ENCODE assay signal across 8 cellular contexts in genomic region chr6:148745926-148746325, GRCh38. TPM values are rescaled to one million over a fixed set of nuclear protein-coding genes. Genes with fewer than 3 reads are reported as not detected.
DNase-seq lines count a peak whose midpoint lies in the region; ATAC-seq, FAIRE-seq and TF ChIP-seq lines count a peak whose summit lies in the region.

No MANE protein-coding gene starts in this region.

- 24% methylated on average over 6 of the region's 6 CpGs; no CpG with 5 or more reads in 1 of the 2 experiments for WGBS in H1 (ENCODE audit: extremely low coverage in 1 of 2, insufficient coverage in 1 of 2, insufficient read length in 1 of 2, insufficient replicate concordance in 2 of 2, low coverage in 1 of 2, low lambda C conversion rate in 2 of 2, missing lambda C conversion rate in 1 of 2), 2 experiments
- whole genome bisulfite sequencing in neuronal stem cell (ENCODE audit: extremely low coverage in 2 of 2, insufficient read length in 2 of 2, insufficient replicate concordance in 1 of 2), 2 donors, result no CpG with 5 or more reads among the region's 6 CpGs

- no peaks in the 10 kb centered on the region for H3K9me3 ChIP-seq in CD8-positive, alpha-beta T cell (ENCODE audit: low read length)
- H3K9me3 ChIP-seq in OCI-LY7 (ENCODE audit: low read length) (no peaks in the 10 kb centered on the region), H1 (ENCODE audit: insufficient read depth in 2 of 2, low read depth in 1 of 2, low read length in 1 of 2) (no peaks in the 10 kb centered on the region), neuronal stem cell (replicated peaks in 1 of 2; ENCODE audit: control insufficient read depth in 2 of 2, insufficient read depth in 1 of 2, low read depth in 1 of 2, low read length in 2 of 2) (no peaks in the 10 kb centered on the region), mucosa of descending colon (no peaks in the 10 kb centered on the region)

- H3K4me3 Mint-ChIP-seq in CD8-positive, alpha-beta T cell, result peak overlapping the region; percentile 94

- no peaks in the 10 kb centered on the region for H3K27me3 ChIP-seq in CD8-positive, alpha-beta T cell (ENCODE audit: insufficient read depth, low read length)
- H3K27me3 ChIP-seq in H1 (replicated peaks in 1 of 4; ENCODE audit: control insufficient read depth in 3 of 4, extremely low read depth in 1 of 4, insufficient read depth in 3 of 4, low read length in 3 of 4) (no peaks in the 10 kb centered on the region), neuronal stem cell (ENCODE audit: control insufficient read depth in 3 of 3, insufficient read depth in 3 of 3, low read depth in 1 of 3, low read length in 3 of 3) (peaks cover 0 to 6% (median 0%) of the 10 kb centered on the region in 3 experiments)

- H2AK5ac ChIP-seq in H1 (ENCODE audit: low read depth, low read length) (no peak overlapping the region), neuronal stem cell (ENCODE audit: low read depth, low read length) (no peak overlapping the region)

- H4K91ac ChIP-seq in H1 (replicated peaks; ENCODE audit: insufficient read length, low read length) (peak overlapping the region; percentile 0), neuronal stem cell (ENCODE audit: low read depth, low read length, poor library complexity) (no peak overlapping the region)

- H2BK12ac ChIP-seq in H1 (ENCODE audit: low read depth, low read length) (no peak overlapping the region), neuronal stem cell (ENCODE audit: low read length) (no peak overlapping the region)

- H3K4me3 ChIP-seq in CD8-positive, alpha-beta T cell (ENCODE audit: low read depth, low read length), result no peak overlapping the region
- H3K4me3 ChIP-seq in OCI-LY7 (ENCODE audit: low read depth, low read length, poor library complexity, severe bottlenecking) (peak overlapping the region; percentile 84), H1 (ENCODE audit: extremely low read depth in 1 of 4, insufficient read depth in 2 of 4, low read depth in 3 of 4, low read length in 4 of 4) (peak overlapping the region; percentile 87 to 97 (median 90)), neuronal stem cell (ENCODE audit: low read length in 2 of 2) (peak overlapping the region; percentile 68 to 86), mucosa of descending colon (no peak overlapping the region)

- ATAC-seq in CD8-positive, alpha-beta T cell, result no peak
- ATAC-seq in HG03196 (IDR thresholded peaks at IDR 0.05; ENCODE audit: unreplicated experiment) (no peak), mucosa of descending colon (no peak), GM21447 (IDR thresholded peaks at IDR 0.05; ENCODE audit: unreplicated experiment) (no peak)

- H4K8ac ChIP-seq in H1 (ENCODE audit: extremely low read depth, insufficient read depth, low read length) (no peak overlapping the region), neuronal stem cell (ENCODE audit: low read depth, low read length) (no peak overlapping the region)

- H2BK120ac ChIP-seq in H1 (replicated peaks; ENCODE audit: low read depth, low read length), result peak overlapping the region; percentile 67
- H2BK120ac ChIP-seq in neuronal stem cell (ENCODE audit: low read depth, low read length), result no peak overlapping the region

- H3K9me2 ChIP-seq in OCI-LY7 (ENCODE audit: insufficient read depth, low read length), result no peaks in the 10 kb centered on the region

- TF ChIP-seq EP300 in H1 (IDR thresholded peaks at IDR 0.05; ENCODE audit: borderline replicate concordance in 1 of 2, low read depth in 2 of 2, low read length in 2 of 2), result no peak

- peak overlapping the region; percentile 65; the same call in 1 of the 2 replicates for H3K18ac ChIP-seq in H1 (ENCODE audit: extremely low read depth, low read length)
- peak overlapping the region; percentile 68 for H3K18ac ChIP-seq in neuronal stem cell (ENCODE audit: low read length)

- no peak overlapping the region for H3K27ac Mint-ChIP-seq in CD8-positive, alpha-beta T cell

- TF ChIP-seq CTCF in CD8-positive, alpha-beta T cell (IDR thresholded peaks at IDR 0.05), result no peak
- TF ChIP-seq CTCF in OCI-LY7 (conservative IDR thresholded peaks at IDR 0.05; ENCODE audit: low read length) (no peak), H1 (IDR thresholded peaks at IDR 0.05; ENCODE audit: control extremely low read depth in 1 of 3, insufficient read depth in 1 of 3, low read depth in 1 of 3, low read length in 3 of 3) (no peak), mucosa of descending colon (IDR thresholded peaks at IDR 0.05) (no peak)

- no peak for TF ChIP-seq RAD21 in H1 (IDR thresholded peaks at IDR 0.05 in 1 of 2, conservative IDR thresholded peaks at IDR 0.05 in 1 of 2; ENCODE audit: low read depth in 2 of 2, low read length in 2 of 2)

- BruUV-seq in OCI-LY7 (replicated peaks; lab: Mats Ljungman, UMichigan), result no TSS peak

- H2BK20ac ChIP-seq in H1 (ENCODE audit: low read length), result peak overlapping the region; percentile 9; the same call in 1 of the 2 replicates

- H3K23me2 ChIP-seq in H1 (ENCODE audit: low read depth, low read length), result peaks cover 11% of the 10 kb centered on the region

- peaks cover 22% of the 10 kb centered on the region for H3K27me3 Mint-ChIP-seq in CD8-positive, alpha-beta T cell (ENCODE audit: low read depth)

- peaks cover 11% of the 10 kb centered on the region for H3K4me1 ChIP-seq in CD8-positive, alpha-beta T cell (ENCODE audit: insufficient read depth, low read length)
- H3K4me1 ChIP-seq in OCI-LY7 (ENCODE audit: insufficient read depth, low read length, poor library complexity, severe bottlenecking), result peaks cover 14% of the 10 kb centered on the region
- H3K4me1 ChIP-seq in H1 (replicated peaks in 1 of 4; ENCODE audit: control insufficient read depth in 3 of 4, insufficient read depth in 4 of 4, low read length in 3 of 4), result peaks cover 7 to 18% (median 9%) of the 10 kb centered on the region in 4 experiments
- peaks cover 6 to 10% of the 10 kb centered on the region in 2 donors for H3K4me1 ChIP-seq in neuronal stem cell (ENCODE audit: control insufficient read depth in 2 of 2, insufficient read depth in 1 of 2, low read depth in 1 of 2, low read length in 2 of 2)
- H3K4me1 ChIP-seq in mucosa of descending colon (ENCODE audit: low read depth), result peaks cover 15% of the 10 kb centered on the region

- H3K9ac ChIP-seq in H1 (replicated peaks in 1 of 4; ENCODE audit: extremely low read depth in 1 of 4, low read depth in 3 of 4, low read length in 3 of 4) (peak overlapping the region in 3 of 4 experiments; percentile 14 to 31 (median 28); a peak in 3 of 7 replicates), neuronal stem cell (ENCODE audit: low read depth, low read length, poor library complexity) (peak overlapping the region; percentile 82)

- H4K5ac ChIP-seq in H1 (ENCODE audit: insufficient read length, low read depth, low read length), result peak overlapping the region; percentile 43

- POLR2A ChIA-PET in CD8-positive, alpha-beta T cell (lab: Charles Lee), result no interaction called here
- POLR2A ChIA-PET in OCI-LY7 (lab: Charles Lee) (no interaction called here), H1 (lab: Charles Lee; ENCODE audit: partially characterized antibody) (no interaction called here)

- peak overlapping the region; percentile 82; the same call in 1 of the 2 replicates for H2BK5ac ChIP-seq in H1 (ENCODE audit: low read depth, low read length)
- H2BK5ac ChIP-seq in neuronal stem cell (ENCODE audit: low read length), result no peak overlapping the region

- H3K79me2 ChIP-seq in OCI-LY7 (ENCODE audit: insufficient read depth, low read depth, low read length) (no peaks in the 10 kb centered on the region), H1 (ENCODE audit: control insufficient read depth in 1 of 2, insufficient read depth in 2 of 2, low read length in 2 of 2) (peaks cover 19 to 32% of the 10 kb centered on the region in 2 experiments)

- H3K4ac ChIP-seq in H1 (replicated peaks; ENCODE audit: insufficient read length, low read depth, low read length) (no peak overlapping the region), neuronal stem cell (ENCODE audit: low read length) (no peak overlapping the region)

- H3K4me1 Mint-ChIP-seq in CD8-positive, alpha-beta T cell (ENCODE audit: low read depth), result peaks cover 26% of the 10 kb centered on the region

- no peak for DNase-seq in CD8-positive, alpha-beta T cell
- DNase-seq in OCI-LY7 (ENCODE audit: low spot score) (no peak), H1 (ENCODE audit: low read depth in 1 of 2, low spot score in 2 of 2) (no peak), neuronal stem cell (ENCODE audit: low spot score) (no peak), mucosa of descending colon (no peak), NCI-H2171 (lab: John Stamatoyannopoulos, UW) (no peak)

- no peaks in the 10 kb centered on the region for H3K36me3 ChIP-seq in CD8-positive, alpha-beta T cell (ENCODE audit: insufficient read depth, low read length)
- H3K36me3 ChIP-seq in OCI-LY7 (ENCODE audit: insufficient read depth, low read length) (no peaks in the 10 kb centered on the region), H1 (ENCODE audit: control insufficient read depth in 2 of 4, insufficient read depth in 4 of 4, low read length in 3 of 4) (no peaks in the 10 kb centered on the region; a peak in 1 of 8 replicates), neuronal stem cell (replicated peaks in 1 of 2; ENCODE audit: control insufficient read depth in 2 of 2, insufficient read depth in 2 of 2, low read length in 2 of 2) (no peaks in the 10 kb centered on the region), mucosa of descending colon (ENCODE audit: low read depth) (no peaks in the 10 kb centered on the region)

- H3K79me1 ChIP-seq in H1 (ENCODE audit: low read depth, low read length), result peaks cover 13% of the 10 kb centered on the region
- H3K79me1 ChIP-seq in neuronal stem cell (ENCODE audit: low read depth, low read length), result peaks cover 7% of the 10 kb centered on the region

- H3K27ac ChIP-seq in CD8-positive, alpha-beta T cell (ENCODE audit: low read depth, low read length), result no peak overlapping the region
- H3K27ac ChIP-seq in OCI-LY7 (ENCODE audit: low read depth, low read length, poor library complexity, severe bottlenecking) (no peak overlapping the region), H1 (ENCODE audit: low read depth, low read length) (peak overlapping the region; percentile 73; the same call in 1 of the 2 replicates), neuronal stem cell (replicated peaks; ENCODE audit: low read length) (peak overlapping the region; percentile 58)

- H3K4me2 ChIP-seq in OCI-LY7 (ENCODE audit: low read length), result peak overlapping the region; percentile 77
- H3K4me2 ChIP-seq in H1 (ENCODE audit: insufficient read depth in 1 of 2, low read depth in 2 of 2, low read length in 2 of 2), result peak overlapping the region; percentile 75 to 92
- H3K4me2 ChIP-seq in neuronal stem cell (ENCODE audit: insufficient read depth, low read length, poor library complexity, severe bottlenecking), result peak overlapping the region; percentile 59

- CTCF ChIA-PET in CD8-positive, alpha-beta T cell (lab: Charles Lee), result interaction anchor here (1.2 kb wide), 1 partner anchor 15 kb away, joined by 3 read pairs; no protein-coding TSS in a partner anchor
- CTCF ChIA-PET in OCI-LY7 (lab: Charles Lee; ENCODE audit: unreplicated experiment), result no interaction called here
- CTCF ChIA-PET in H1 (lab: Charles Lee; ENCODE audit: partially characterized antibody), result interaction anchor here (0.9 to 3.5 kb wide), 2 partner anchors 35 to 168 kb away, joined by 3 to 16 read pairs; no protein-coding TSS in a partner anchor

- H3K9me3 Mint-ChIP-seq in CD8-positive, alpha-beta T cell, result no peaks in the 10 kb centered on the region

- no peak overlapping the region for H3K23ac ChIP-seq in H1 (ENCODE audit: insufficient read length)
- no peak overlapping the region for H3K23ac ChIP-seq in neuronal stem cell (ENCODE audit: low read depth, low read length, poor library complexity)

- intact Hi-C loops in CD8-positive, alpha-beta T cell (cut with DNase I, micrococcal nuclease), result loop anchor here (1.0 to 10.0 kb wide), 5 partner anchors 36 to 801 kb away; partner anchors contain the start of genes PPIL4 (in 1 of the 2) and TAB2 (in 1 of the 2)
- intact Hi-C loops in OCI-LY7 (cut with micrococcal nuclease; ENCODE audit: unreplicated experiment) (loop anchor here (1.0 to 2.0 kb wide), 3 partner anchors 168 to 281 kb away; no protein-coding TSS in a partner anchor), mucosa of descending colon (cut with DNase I, micrococcal nuclease) (loop anchor here (5.0 to 10.0 kb wide), 2 partner anchors 199 to 201 kb away; no protein-coding TSS in a partner anchor)

- peaks cover 3% of the 10 kb centered on the region for H3K36me3 Mint-ChIP-seq in CD8-positive, alpha-beta T cell

- peak overlapping the region; percentile 96 for H2AFZ ChIP-seq in OCI-LY7 (ENCODE audit: low read length)
- peak overlapping the region; percentile 60; the same call in 1 of the 2 replicates for H2AFZ ChIP-seq in H1 (ENCODE audit: low read length)
- peak overlapping the region; percentile 92 for H2AFZ ChIP-seq in neuronal stem cell (ENCODE audit: low read length)

- peak overlapping the region; percentile 1 for H3K56ac ChIP-seq in H1 (replicated peaks; ENCODE audit: insufficient read length, low read depth, low read length)

- FAIRE-seq in H1 (lab: Jason Lieb, UNC), result no peak

- H3K14ac ChIP-seq in H1 (ENCODE audit: insufficient read length) (no peak overlapping the region), neuronal stem cell (ENCODE audit: low read length) (no peak overlapping the region)

- no peak for TF ChIP-seq POLR2A in H1 (IDR thresholded peaks at IDR 0.05; ENCODE audit: control extremely low read depth in 1 of 2, low read depth in 2 of 2, low read length in 2 of 2)

- H4K20me1 ChIP-seq in OCI-LY7 (ENCODE audit: insufficient read depth, low read length) (no peaks in the 10 kb centered on the region), H1 (replicated peaks in 1 of 2; ENCODE audit: control insufficient read depth in 1 of 2, insufficient read depth in 2 of 2, low read length in 2 of 2) (peaks cover 10 to 11% of the 10 kb centered on the region in 2 experiments)

- H2BK15ac ChIP-seq in H1 (ENCODE audit: low read length) (0 out of 2 replicates have a peak overlapping the region, but pooled peaks have one; percentile 73), neuronal stem cell (ENCODE audit: low read length) (no peak overlapping the region)

RNA-seq across cellular contexts. Expression of gene UST, which starts 0.9 kb away (rescaled TPM):
- 1 to 10 TPM in 1 of 2 experiments, under 1 TPM in 1; 0.90 to 1.0 TPM for total RNA-seq in CD8-positive, alpha-beta T cell
- total RNA-seq in OCI-LY7 (2014; rRNA removed; shearing (Covaris generic)), result 0.59 and 1.4 TPM in 2 replicates
- total RNA-seq in OCI-LY7 (2022) (3.4 and 4.1 TPM in 2 replicates), mucosa of descending colon (10 to 100 TPM in 1 of 3 donors, 1 to 10 TPM in 2; 1.1 to 16.2 (median 2.1) TPM)
- total RNA-seq in H1 (2021; fragmentation: NEBNext Ultra II Directional; extraction: Animal tissue kit (Norgen Biotek cat#: 25700)), result 31.9 and 34.5 TPM in 2 replicates
- polyA plus RNA-seq in H1 (2011; rRNA removed), result 9.5 and 13.5 TPM in 2 replicates
- 14.5 TPM for polyA plus RNA-seq in H1 (2011; cell fraction: cytosol; rRNA removed)
- 11.0 TPM for polyA plus RNA-seq in H1 (2011; cell fraction: nucleus; rRNA removed)
- polyA plus RNA-seq in H1 (2012, experiment 1 of 2), result 19.6 to 25.7 TPM (median 21.6 TPM) in 4 replicates
- polyA plus RNA-seq in H1 (2012, experiment 2 of 2), result 14.0 TPM
- 36.2 TPM for polyA plus RNA-seq in H1 (2013, experiment 1 of 2)
- 38.7 TPM for polyA plus RNA-seq in H1 (2013, experiment 2 of 2)
- polyA minus RNA-seq in H1 (2011; rRNA and poly(A)+ RNA removed), result 16.8 and 20.8 TPM in 2 replicates
- polyA minus RNA-seq in H1 (2011; cell fraction: cytosol; rRNA and poly(A)+ RNA removed), result 17.0 TPM
- 28.7 TPM for polyA minus RNA-seq in H1 (2011; cell fraction: nucleus; rRNA and poly(A)+ RNA removed)
- 15.0 TPM for polyA plus RNA-seq in neuronal stem cell (2013, experiment 1 of 2)
- 15.0 TPM for polyA plus RNA-seq in neuronal stem cell (2013, experiment 2 of 2)

Comparison
In these comparisons a context has a peak if more than half of its experiments do, and no peak if none do; other contexts are left out.
1. H3K27ac ChIP-seq: peak in H1 (single experiment) and neuronal stem cell (single experiment); none in CD8-positive, alpha-beta T cell (single experiment) and OCI-LY7 (single experiment).
2. H3K4me3 ChIP-seq: peak in OCI-LY7 (single experiment), H1 (4 of 4) and neuronal stem cell (2 of 2); none in CD8-positive, alpha-beta T cell (single experiment) and mucosa of descending colon (single experiment).
3. Peak in every context shown above with its lines, with median percentiles within 50 percentile points of each other: H2AFZ ChIP-seq and H3K4me2 ChIP-seq.